ENCODE assay signal across 1 cellular context in genomic region chr1:22567176-22567575, GRCh38.
TF ChIP-seq lines count a peak whose summit lies in the region.

No MANE protein-coding gene starts in this region.

TF ChIP-seq in GM23338, 12 proteins besides CTCF, POLR2A, EP300 and RAD21 (continued from another document):
- TF ChIP-seq ZNF462 (CRISPR knock-in tag; IDR thresholded peaks at IDR 0.05) (no peak), STAT1 (IDR thresholded peaks at IDR 0.05; ENCODE audit: unreplicated experiment) (no peak)
